10 cellular contexts compared by ENCODE assay signal in the genomic region with DNA sequence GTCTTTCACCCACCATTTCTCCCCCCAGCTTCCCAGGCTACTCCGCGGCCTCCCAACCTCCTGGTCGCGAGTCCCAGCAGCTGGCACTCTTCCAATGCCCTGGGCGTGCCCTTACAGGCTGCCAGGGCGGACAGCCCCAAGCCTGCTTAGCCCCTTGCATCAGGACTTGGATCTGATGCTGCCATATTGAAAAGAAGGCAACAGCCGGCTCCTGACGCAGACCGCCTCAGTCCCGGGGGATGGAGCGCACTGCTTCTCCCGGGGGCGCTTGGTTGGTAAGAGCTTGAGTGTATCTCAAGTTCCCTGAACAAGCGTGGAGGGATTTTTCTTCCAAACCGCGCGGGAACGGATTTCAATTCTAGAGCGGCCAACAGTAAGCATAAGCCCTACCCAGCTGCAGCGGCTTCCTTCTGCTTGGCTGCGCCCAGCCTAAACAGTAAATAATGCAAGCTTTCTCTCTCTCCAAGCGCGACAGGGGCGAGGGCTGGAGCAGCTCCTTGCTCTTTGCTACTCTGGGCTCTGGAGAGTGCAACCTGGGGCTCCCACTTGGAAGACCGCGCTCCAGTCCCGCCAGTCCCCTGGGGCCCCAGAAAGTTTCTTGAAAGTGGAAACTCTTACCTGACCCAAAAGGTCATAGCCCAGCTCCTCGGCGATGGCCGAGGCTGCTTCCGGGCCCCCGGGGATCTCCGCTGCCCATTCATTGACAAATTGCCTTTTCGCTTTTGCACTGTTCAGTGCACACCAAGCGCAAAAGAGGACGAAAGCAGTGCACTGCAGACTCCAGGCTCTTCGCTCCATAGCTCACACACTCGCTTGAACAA. TPM values are rescaled to one million over a fixed set of nuclear protein-coding genes. Genes with fewer than 3 reads are reported as not detected.
DNase-seq lines count a peak whose midpoint lies in the region; ATAC-seq and TF ChIP-seq lines count a peak whose summit lies in the region.
"Had no signal": no experiment of that assay in that cellular context is flagged by ENCODE, and none has a peak within 500 bp of the region (broad histone marks: within the 10 kb centered on the region; RNA-seq: fewer than 3 reads in every experiment).

No MANE protein-coding gene starts in this region.

- H3K27me3 ChIP-seq in body of pancreas (peaks cover 0 to 8% of the 10 kb centered on the region in 2 donors), MM.1S (replicated peaks; ENCODE audit: insufficient read depth, low read length) (no peaks in the 10 kb centered on the region), colonic mucosa (peaks cover 24% of the 10 kb centered on the region)

- TF ChIP-seq POLR2A in body of pancreas (IDR thresholded peaks at IDR 0.05) = no peak

- DNase-seq in ELF-1 (ENCODE audit: low read depth, low spot score) = peak; percentile 77
- DNase-seq in NCI-H1105 treated with DMSO at 0.1 percent for 48 hours (lab: John Stamatoyannopoulos, UW) = peak; percentile 83
- peak in 3 of 4 donors; percentile 13 to 27 (median 26) for DNase-seq in body of pancreas
- DNase-seq in occipital lobe (lab: John Stamatoyannopoulos, UW) = peak; percentile 24
- DNase-seq in MM.1S = no peak
- DNase-seq in stimulated activated CD4-positive, alpha-beta T cell treated with anti-CD3 and anti-CD28 coated beads, Interleukin-2, amount 100 ng/mL, for 24 hours = no peak
- DNase-seq in colonic mucosa = no peak
- DNase-seq in epidermal melanocyte (ENCODE audit: insufficient read length, low spot score) = no peak
- DNase-seq: activated CD4-positive, alpha-beta T cell treated with anti-CD3 and anti-CD28 coated beads for 1 hour had no signal

- H3K36me3 ChIP-seq in body of pancreas (replicated peaks in 1 of 2; ENCODE audit: insufficient read depth in 1 of 2, low read depth in 2 of 2) (no peaks in the 10 kb centered on the region), MM.1S (replicated peaks; ENCODE audit: insufficient read depth, low read length) (no peaks in the 10 kb centered on the region), colonic mucosa (no peaks in the 10 kb centered on the region)

- H3K27ac ChIP-seq in body of pancreas (no peak overlapping the region), MM.1S (ENCODE audit: low read length) (no peak overlapping the region), colonic mucosa (no peak overlapping the region)

- no peaks in the 10 kb centered on the region for H3F3A ChIP-seq in MM.1S (ENCODE audit: insufficient read depth, low read length)

- H3K4me1 ChIP-seq in body of pancreas = peaks cover 21% of the 10 kb centered on the region
- no peaks in the 10 kb centered on the region for H3K4me1 ChIP-seq in MM.1S (ENCODE audit: low read length)
- H3K4me1 ChIP-seq in colonic mucosa = no peaks in the 10 kb centered on the region

- no peaks in the 10 kb centered on the region for H3K79me2 ChIP-seq in MM.1S (ENCODE audit: low read length)

- no peak overlapping the region for H3K9ac ChIP-seq in MM.1S (ENCODE audit: low read length)
- H3K9ac ChIP-seq in colonic mucosa (ENCODE audit: low read depth in 2 of 2, low read length in 2 of 2) = no peak overlapping the region

- H3K4me2 ChIP-seq in MM.1S (ENCODE audit: low read depth, low read length) = no peak overlapping the region

- H3K4me3 ChIP-seq in body of pancreas (no peak overlapping the region), MM.1S (ENCODE audit: low read length) (no peak overlapping the region), colonic mucosa (no peak overlapping the region)

- no peaks in the 10 kb centered on the region for H4K20me1 ChIP-seq in MM.1S (ENCODE audit: insufficient read depth, low read length)

- TF ChIP-seq CTCF in body of pancreas (IDR thresholded peaks at IDR 0.05) (no peak), MM.1S (IDR thresholded peaks at IDR 0.05; ENCODE audit: low read length) (no peak), colonic mucosa (IDR thresholded peaks at IDR 0.05) (no peak)

- no peaks in the 10 kb centered on the region for H3K9me3 ChIP-seq in body of pancreas
- no peaks in the 10 kb centered on the region for H3K9me3 ChIP-seq in MM.1S (replicated peaks; ENCODE audit: insufficient read depth, low read length)
- H3K9me3 ChIP-seq in colonic mucosa = no peaks in the 10 kb centered on the region

- H3K9me2 ChIP-seq in MM.1S (replicated peaks; ENCODE audit: insufficient read depth, low read length) = no peaks in the 10 kb centered on the region

- intact Hi-C loops in body of pancreas (cut with DNase I) = no loop called here
- intact Hi-C loops in colonic mucosa (cut with DNase I) = no loop called here

- H2AFZ ChIP-seq in MM.1S (ENCODE audit: low read length) = no peak overlapping the region

- whole genome bisulfite sequencing in body of pancreas, 2 donors = 7 to 16% methylated on average over 29 to 38 of the region's 38 CpGs

- ATAC-seq in body of pancreas = peak; percentile 27
- ATAC-seq: esophagus mucosa had no signal

RNA-seq across cellular contexts. Expression of a gene that starts 0.6 kb away (rescaled TPM):
- total RNA-seq in body of pancreas (1 to 10 TPM; 7.5 to 7.9 TPM), occipital lobe (1.6 TPM), colonic mucosa (1 to 10 TPM; 3.6 to 4.6 TPM)

Comparison
In these comparisons a context has a peak if more than half of its experiments do, and no peak if none do; other contexts are left out.
1. DNase-seq: peak in ELF-1 (single experiment), NCI-H1105 treated with DMSO at 0.1 percent for 48 hours (single experiment), body of pancreas (3 of 4) and occipital lobe (single experiment); none in MM.1S (single experiment), stimulated activated CD4-positive, alpha-beta T cell treated with anti-CD3 and anti-CD28 coated beads, Interleukin-2, amount 100 ng/mL, for 24 hours (0 of 2), colonic mucosa (single experiment) and epidermal melanocyte (single experiment).